ENCODE assay signal across 8 cellular contexts in genomic region chr11:34050536-34050935, GRCh38. TPM values are rescaled to one million over a fixed set of nuclear protein-coding genes. Genes with fewer than 3 reads are reported as not detected.
DNase-seq lines count a peak whose midpoint lies in the region; ATAC-seq and TF ChIP-seq lines count a peak whose summit lies in the region.

No MANE protein-coding gene starts in this region.

- peak overlapping the region; percentile 77 for H3K4me3 Mint-ChIP-seq in activated CD4-positive, alpha-beta T cell treated with anti-CD3 and anti-CD28 coated beads, Interleukin-2, amount 10 ng/mL, durations not matched to agents 7 days and 5 days
- H3K4me3 Mint-ChIP-seq in immature natural killer cell = peak overlapping the region; percentile 79 to 96 (median 86)

- 53 to 73% methylated on average over 3 of the region's 3 CpGs for WGBS in thyroid gland, 2 donors

- peaks cover 24% of the 10 kb centered on the region for H3K4me1 Mint-ChIP-seq in activated CD4-positive, alpha-beta T cell treated with anti-CD3 and anti-CD28 coated beads, Interleukin-2, amount 10 ng/mL, durations not matched to agents 7 days and 5 days
- H3K4me1 Mint-ChIP-seq in immature natural killer cell = peaks cover 24 to 31% of the 10 kb centered on the region in 2 donors

- peak overlapping the region; percentile 98 to 100 (median 100) for H3K27ac ChIP-seq in thyroid gland

- no peak for ATAC-seq in activated naive CD4-positive, alpha-beta T cell treated with anti-CD3 and anti-CD28 coated beads, Interleukin-2, amount 50 U/mL, for 72 hours
- ATAC-seq in HG03175 (IDR thresholded peaks at IDR 0.05; ENCODE audit: unreplicated experiment) = no peak

- no peak for TF ChIP-seq POLR2A in thyroid gland (IDR thresholded peaks at IDR 0.05)

- peak overlapping the region in 1 of 3 donors; percentile 97 for H3K4me3 ChIP-seq in thyroid gland (replicated peaks in 1 of 3)

- no peak for TF ChIP-seq CTCF in thyroid gland (IDR thresholded peaks at IDR 0.05)
- no peak for TF ChIP-seq CTCF in GM20000 (IDR thresholded peaks at IDR 0.05; ENCODE audit: extremely low read depth, missing control alignments)

- POLR2A ChIA-PET in activated CD4-positive, alpha-beta T cell treated with anti-CD3 and anti-CD28 coated beads, Interleukin-2, amount 10 ng/mL, durations not matched to agents 7 days and 5 days (lab: Charles Lee) = interaction anchor here (0.6 to 1.7 kb wide), 2 partner anchors 55 to 134 kb away, joined by 4 to 10 read pairs; partner anchors contain the start of gene NAT10

- intact Hi-C loops in thyroid gland (cut with DNase I) = no loop called here

- H3K4me1 ChIP-seq in thyroid gland = peaks cover 18 to 29% of the 10 kb centered on the region in 2 donors

- peaks cover 6% of the 10 kb centered on the region for H3K27me3 Mint-ChIP-seq in activated CD4-positive, alpha-beta T cell treated with anti-CD3 and anti-CD28 coated beads, Interleukin-2, amount 10 ng/mL, durations not matched to agents 7 days and 5 days
- peaks cover 16 to 27% (median 17%) of the 10 kb centered on the region in 3 donors for H3K27me3 Mint-ChIP-seq in immature natural killer cell (ENCODE audit: low read depth in 3 of 3)

- no peaks in the 10 kb centered on the region for H3K27me3 ChIP-seq in thyroid gland

- H3K9me3 Mint-ChIP-seq in activated CD4-positive, alpha-beta T cell treated with anti-CD3 and anti-CD28 coated beads, Interleukin-2, amount 10 ng/mL, durations not matched to agents 7 days and 5 days = no peaks in the 10 kb centered on the region
- no peaks in the 10 kb centered on the region for H3K9me3 Mint-ChIP-seq in activated naive CD4-positive, alpha-beta T cell treated with anti-CD3 and anti-CD28 coated beads, Interleukin-2, amount 50 U/mL, for 72 hours
- H3K9me3 Mint-ChIP-seq in immature natural killer cell = no peaks in the 10 kb centered on the region

- H3K36me3 ChIP-seq in thyroid gland = no peaks in the 10 kb centered on the region

- H3K36me3 Mint-ChIP-seq in activated CD4-positive, alpha-beta T cell treated with anti-CD3 and anti-CD28 coated beads, Interleukin-2, amount 10 ng/mL, durations not matched to agents 7 days and 5 days (ENCODE audit: low read depth) = peaks cover 20% of the 10 kb centered on the region
- peaks cover 17 to 19% of the 10 kb centered on the region in 2 donors for H3K36me3 Mint-ChIP-seq in activated naive CD4-positive, alpha-beta T cell treated with anti-CD3 and anti-CD28 coated beads, Interleukin-2, amount 50 U/mL, for 72 hours
- H3K36me3 Mint-ChIP-seq in immature natural killer cell = no peaks in the 10 kb centered on the region

- H3K27ac Mint-ChIP-seq in activated CD4-positive, alpha-beta T cell treated with anti-CD3 and anti-CD28 coated beads, Interleukin-2, amount 10 ng/mL, durations not matched to agents 7 days and 5 days = peak overlapping the region; percentile 92
- peak overlapping the region; percentile 41 to 97 for H3K27ac Mint-ChIP-seq in activated naive CD4-positive, alpha-beta T cell treated with anti-CD3 and anti-CD28 coated beads, Interleukin-2, amount 50 U/mL, for 72 hours
- peak overlapping the region; percentile 89 to 95 (median 94) for H3K27ac Mint-ChIP-seq in immature natural killer cell

- DNase-seq in activated CD4-positive, alpha-beta T cell treated with anti-CD3 and anti-CD28 coated beads, Interleukin-2, amount 10 ng/mL, durations not matched to agents 7 days and 5 days = no peak
- DNase-seq in activated CD4-positive, alpha-beta T cell treated with anti-CD3 and anti-CD28 coated beads, Interleukin-2, amount 50 U/mL, for 48 hours = no peak
- DNase-seq in activated naive CD4-positive, alpha-beta T cell treated with anti-CD3 and anti-CD28 coated beads, Interleukin-2, amount 50 U/mL, for 72 hours (ENCODE audit: low spot score in 2 of 2) = no peak
- DNase-seq in immature natural killer cell (no peak), thyroid gland (no peak), NCI-H2029 treated with DMSO at 0.1 percent for 48 hours (lab: John Stamatoyannopoulos, UW) (no peak), GM20000 (ENCODE audit: low spot score) (no peak)

- H3K9me3 ChIP-seq in thyroid gland = no peaks in the 10 kb centered on the region

- CTCF ChIA-PET in activated CD4-positive, alpha-beta T cell treated with anti-CD3 and anti-CD28 coated beads, Interleukin-2, amount 10 ng/mL, durations not matched to agents 7 days and 5 days (lab: Charles Lee) = interaction anchor here (1.0 to 1.2 kb wide), 5 partner anchors 10 to 80 kb away, joined by 3 to 5 read pairs (median 3); no protein-coding TSS in a partner anchor

RNA-seq across cellular contexts. Expression of gene CAPRIN1, which starts 1.0 kb away (rescaled TPM):
- total RNA-seq in activated CD4-positive, alpha-beta T cell treated with anti-CD3 and anti-CD28 coated beads, Interleukin-2, amount 10 ng/mL, durations not matched to agents 7 days and 5 days = 100 to 1,000 TPM; 202 to 221 TPM
- total RNA-seq in activated naive CD4-positive, alpha-beta T cell treated with anti-CD3 and anti-CD28 coated beads, Interleukin-2, amount 50 U/mL, for 72 hours = 100 to 1,000 TPM; 191 to 241 TPM
- 10 to 100 TPM; 27.8 to 71.2 (median 43.3) TPM for polyA plus RNA-seq in immature natural killer cell
- 100 to 1,000 TPM; 164 to 207 (median 180) TPM for total RNA-seq in thyroid gland

RNA-seq across cellular contexts. Expression of gene NAT10, which starts 54.9 kb away (rescaled TPM):
- 10 to 100 TPM; 73.4 to 82.2 TPM for total RNA-seq in activated CD4-positive, alpha-beta T cell treated with anti-CD3 and anti-CD28 coated beads, Interleukin-2, amount 10 ng/mL, durations not matched to agents 7 days and 5 days
- total RNA-seq in activated naive CD4-positive, alpha-beta T cell treated with anti-CD3 and anti-CD28 coated beads, Interleukin-2, amount 50 U/mL, for 72 hours = 100 to 1,000 TPM in 1 of 2 donors, 10 to 100 TPM in 1; 53.9 to 154 TPM
- 10 to 100 TPM in 2 of 3 donors, 1 to 10 TPM in 1; 7.7 to 31.8 (median 16.8) TPM for polyA plus RNA-seq in immature natural killer cell
- 10 to 100 TPM; 25.9 to 32.9 (median 31.2) TPM for total RNA-seq in thyroid gland
